Comparison of ENCODE assay signal across 12 cellular contexts in genomic region chr11:13262096-13262495, GRCh38. TPM values are rescaled to one million over a fixed set of nuclear protein-coding genes. Genes with fewer than 3 reads are reported as not detected.
DNase-seq lines count a peak whose midpoint lies in the region; ATAC-seq and TF ChIP-seq lines count a peak whose summit lies in the region.
"Had no signal": no experiment of that assay in that cellular context is flagged by ENCODE, and none has a peak within 500 bp of the region (broad histone marks: within the 10 kb centered on the region; RNA-seq: fewer than 3 reads in every experiment).

No MANE protein-coding gene starts in this region.

- no peaks in the 10 kb centered on the region for H3K36me3 Mint-ChIP-seq in activated CD4-positive, alpha-beta memory T cell treated with anti-CD3 and anti-CD28 coated beads, Interleukin-2, amount 10 ng/mL, durations not matched to agents 7 days and 5 days (ENCODE audit: low read depth)
- H3K36me3 Mint-ChIP-seq: activated naive CD4-positive, alpha-beta T cell treated with anti-CD3 and anti-CD28 coated beads, Interleukin-2, amount 10 ng/mL, durations not matched to agents 7 days and 5 days had no signal

- H3K36me3 ChIP-seq in heart left ventricle = no peaks in the 10 kb centered on the region
- H3K36me3 ChIP-seq in mesodermal cell (ENCODE audit: control insufficient read depth, insufficient read depth, low read length) = no peaks in the 10 kb centered on the region
- H3K36me3 ChIP-seq in vagina = no peaks in the 10 kb centered on the region

- peaks cover 24% of the 10 kb centered on the region for H3K27me3 Mint-ChIP-seq in activated CD4-positive, alpha-beta memory T cell treated with anti-CD3 and anti-CD28 coated beads, Interleukin-2, amount 10 ng/mL, durations not matched to agents 7 days and 5 days

- no peaks in the 10 kb centered on the region for H3K9me3 Mint-ChIP-seq in activated CD4-positive, alpha-beta memory T cell treated with anti-CD3 and anti-CD28 coated beads, Interleukin-2, amount 10 ng/mL, durations not matched to agents 7 days and 5 days
- H3K9me3 Mint-ChIP-seq: activated naive CD4-positive, alpha-beta T cell treated with anti-CD3 and anti-CD28 coated beads, Interleukin-2, amount 10 ng/mL, durations not matched to agents 7 days and 5 days had no signal

- H3K27ac ChIP-seq in heart left ventricle = peak overlapping the region in 11 of 12 donors; percentile 20 to 94 (median 76)
- H3K27ac ChIP-seq in mesodermal cell (ENCODE audit: low read depth, low read length, severe bottlenecking) = peak overlapping the region; percentile 95
- peak overlapping the region; percentile 82 for H3K27ac ChIP-seq in vagina

- peak in 1 of 4 donors; percentile 54 for ATAC-seq in heart left ventricle
- no peak for ATAC-seq in Right ventricle myocardium inferior

- TF ChIP-seq CTCF in heart left ventricle (IDR thresholded peaks at IDR 0.05) (no peak), vagina (IDR thresholded peaks at IDR 0.05) (no peak)

- DNase-seq in heart left ventricle (no peak), Right ventricle myocardium inferior (ENCODE audit: missing footprints) (no peak), dedifferentiated amniotic fluid mesenchymal stem cell (ENCODE audit: extremely low spot score) (peak; percentile 45), vagina (ENCODE audit: extremely low spot score in 2 of 2) (no peak)
- DNase-seq in activated CD8-positive, alpha-beta memory T cell treated with anti-CD3 and anti-CD28 coated beads, Interleukin-2, amount 50 U/mL, for 48 hours = no peak
- DNase-seq in activated CD4-positive, alpha-beta T cell treated with anti-CD3 and anti-CD28 coated beads, Interleukin-2, amount 50 U/mL, for 1 hour = no peak
- no peak for DNase-seq in activated CD4-positive, alpha-beta memory T cell treated with anti-CD3 and anti-CD28 coated beads, Interleukin-2, amount 10 ng/mL, durations not matched to agents 7 days and 5 days
- DNase-seq: 8988T; activated naive CD4-positive, alpha-beta T cell treated with anti-CD3 and anti-CD28 coated beads, Interleukin-2, amount 10 ng/mL, durations not matched to agents 7 days and 5 days; NCI-H446 treated with DMSO at 0.1 percent for 48 hours; T-helper 9 cell had no signal

- H3K4me1 ChIP-seq in heart left ventricle (peaks cover 0 to 34% (median 20%) of the 10 kb centered on the region in 12 donors), mesodermal cell (ENCODE audit: control insufficient read depth, insufficient read depth, low read length, poor library complexity, severe bottlenecking) (peaks cover 39% of the 10 kb centered on the region), vagina (peaks cover 37% of the 10 kb centered on the region)

- 48 to 59% (median 54%) methylated on average over 3 of the region's 3 CpGs for WGBS in heart left ventricle, 4 donors
- WGBS in mesodermal cell (ENCODE audit: insufficient coverage in 2 of 2), 2 experiments = 72 to 87% methylated on average over 2 to 3 of the region's 3 CpGs

- CTCF ChIA-PET in activated CD4-positive, alpha-beta memory T cell treated with anti-CD3 and anti-CD28 coated beads, Interleukin-2, amount 10 ng/mL, durations not matched to agents 7 days and 5 days (lab: Charles Lee) = no interaction called here

- no peaks in the 10 kb centered on the region for H3K9me3 ChIP-seq in heart left ventricle
- no peaks in the 10 kb centered on the region for H3K9me3 ChIP-seq in mesodermal cell (ENCODE audit: control insufficient read depth, low read length)
- no peaks in the 10 kb centered on the region for H3K9me3 ChIP-seq in vagina

- no peak overlapping the region for H3K4me3 Mint-ChIP-seq in activated CD4-positive, alpha-beta memory T cell treated with anti-CD3 and anti-CD28 coated beads, Interleukin-2, amount 10 ng/mL, durations not matched to agents 7 days and 5 days
- H3K4me3 Mint-ChIP-seq: activated naive CD4-positive, alpha-beta T cell treated with anti-CD3 and anti-CD28 coated beads, Interleukin-2, amount 10 ng/mL, durations not matched to agents 7 days and 5 days had no signal

- intact Hi-C loops in heart left ventricle (cut with DNase I) = no loop called here
- intact Hi-C loops in Right ventricle myocardium inferior (cut with DNase I) = no loop called here
- intact Hi-C loops in vagina (cut with DNase I) = no loop called here

- POLR2A ChIA-PET in activated CD4-positive, alpha-beta memory T cell treated with anti-CD3 and anti-CD28 coated beads, Interleukin-2, amount 10 ng/mL, durations not matched to agents 7 days and 5 days (lab: Charles Lee) = no interaction called here

- TF ChIP-seq POLR2A in heart left ventricle (IDR thresholded peaks at IDR 0.05) (no peak), vagina (IDR thresholded peaks at IDR 0.05) (no peak)

- no peaks in the 10 kb centered on the region for H3K27me3 ChIP-seq in heart left ventricle
- no peaks in the 10 kb centered on the region for H3K27me3 ChIP-seq in vagina

- peaks cover 18% of the 10 kb centered on the region for H3K4me1 Mint-ChIP-seq in activated CD4-positive, alpha-beta memory T cell treated with anti-CD3 and anti-CD28 coated beads, Interleukin-2, amount 10 ng/mL, durations not matched to agents 7 days and 5 days

- H3K4me3 ChIP-seq in heart left ventricle (no peak overlapping the region), mesodermal cell (ENCODE audit: extremely low read depth, insufficient read depth, low read length, poor library complexity, severe bottlenecking) (no peak overlapping the region), vagina (no peak overlapping the region)

- no peak overlapping the region for H3K27ac Mint-ChIP-seq in activated CD4-positive, alpha-beta memory T cell treated with anti-CD3 and anti-CD28 coated beads, Interleukin-2, amount 10 ng/mL, durations not matched to agents 7 days and 5 days
- H3K27ac Mint-ChIP-seq: activated naive CD4-positive, alpha-beta T cell treated with anti-CD3 and anti-CD28 coated beads, Interleukin-2, amount 10 ng/mL, durations not matched to agents 7 days and 5 days had no signal

RNA-seq across cellular contexts. Expression of gene BMAL1, which starts 15.5 kb away (rescaled TPM):
- total RNA-seq in heart left ventricle (10 to 100 TPM in 5 of 9 donors, 1 to 10 TPM in 4; 5.7 to 18.2 (median 11.7) TPM), Right ventricle myocardium inferior (9.5 TPM), vagina (44.0 TPM)
- polyA plus RNA-seq in heart left ventricle = 10 to 100 TPM in 1 of 2 donors, 1 to 10 TPM in 1; 7.4 to 14.7 TPM
- 9.7 TPM for polyA plus RNA-seq in mesodermal cell (2013, experiment 1 of 2)
- polyA plus RNA-seq in mesodermal cell (2013, experiment 2 of 2) = 9.6 TPM
- total RNA-seq in activated CD4-positive, alpha-beta memory T cell treated with anti-CD3 and anti-CD28 coated beads, Interleukin-2, amount 10 ng/mL, durations not matched to agents 7 days and 5 days = 10 to 100 TPM; 36.0 to 41.0 TPM
